In genomic region chr3:122697952-122698625, GRCh38 we compare ENCODE assay signal across 9 cellular contexts. TPM values are rescaled to one million over a fixed set of nuclear protein-coding genes. Genes with fewer than 3 reads are reported as not detected.
A peak's percentile ranks its signal among the peaks of the same experiment; 100 is the strongest.
DNase-seq lines count a peak whose midpoint lies in the region; ATAC-seq and TF ChIP-seq lines count a peak whose summit lies in the region.
"Had no signal": no experiment of that assay in that cellular context is flagged by ENCODE, and none has a peak within 500 bp of the region (broad histone marks: within the 10 kb centered on the region; RNA-seq: fewer than 3 reads in every experiment).

No MANE protein-coding gene starts in this region.

- no peaks in the 10 kb centered on the region for H3K9me3 ChIP-seq in body of pancreas

- peaks cover 4% of the 10 kb centered on the region for H3K4me1 ChIP-seq in body of pancreas

- DNase-seq in glomerular visceral epithelial cell (ENCODE audit: extremely low spot score) = peak; percentile 63
- DNase-seq in stimulated activated naive CD4-positive, alpha-beta T cell (lab: John Stamatoyannopoulos, UW) = no peak
- DNase-seq in A172 (ENCODE audit: low spot score) = no peak
- no peak for DNase-seq in iPS-NIHi11 (ENCODE audit: low spot score)
- no peak for DNase-seq in body of pancreas
- DNase-seq: islet precursor cell had no signal

- H3K27ac ChIP-seq in body of pancreas = no peak overlapping the region

- no peak for TF ChIP-seq POLR2A in body of pancreas (IDR thresholded peaks at IDR 0.05)

- WGBS in body of pancreas, 2 donors = 74 to 78% methylated on average over 2 of the region's 2 CpGs

- intact Hi-C loops in body of pancreas (cut with DNase I) = no loop called here

- H3K36me3 ChIP-seq in body of pancreas (replicated peaks in 1 of 2; ENCODE audit: insufficient read depth in 1 of 2, low read depth in 2 of 2) = peaks cover 0 to 10% of the 10 kb centered on the region in 2 donors

- ATAC-seq in GM18511 (IDR thresholded peaks at IDR 0.05; ENCODE audit: unreplicated experiment) (peak; percentile 80), GM21515 (IDR thresholded peaks at IDR 0.05; ENCODE audit: unreplicated experiment) (peak; percentile 66), HG03432 (IDR thresholded peaks at IDR 0.05; ENCODE audit: unreplicated experiment) (peak; percentile 86), body of pancreas (no peak)

- H3K4me3 ChIP-seq in body of pancreas = no peak overlapping the region

- no peaks in the 10 kb centered on the region for H3K27me3 ChIP-seq in body of pancreas

- TF ChIP-seq CTCF in body of pancreas (IDR thresholded peaks at IDR 0.05) = no peak

RNA-seq across cellular contexts. Expression of gene PARP14, which starts 17.4 kb away (rescaled TPM):
- total RNA-seq in A172 (2014; rRNA removed; shearing (Covaris generic)) = 20.4 and 22.6 TPM in 2 replicates
- 10 to 100 TPM; 31.6 to 31.9 TPM for total RNA-seq in body of pancreas
